ENCODE assay signal across 14 cellular contexts in the genomic region with DNA sequence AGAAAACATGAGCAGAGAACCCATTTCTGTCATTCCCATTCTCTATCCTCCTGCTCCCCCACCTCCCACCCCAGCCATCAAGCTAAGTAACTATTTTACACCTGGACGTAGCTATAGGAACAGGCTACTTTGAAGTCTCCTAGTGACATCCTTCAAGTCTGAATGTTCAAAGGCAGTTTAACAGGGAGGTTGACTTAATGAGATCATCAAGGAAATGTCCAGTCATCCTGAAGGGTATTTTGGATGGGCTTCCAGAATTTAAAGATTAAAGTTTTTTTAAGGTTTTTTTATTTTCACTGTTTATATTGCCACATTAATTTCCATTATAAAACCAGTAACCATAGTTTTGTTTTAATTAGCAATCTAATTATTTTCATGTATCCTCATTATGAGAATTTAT.
"Had no signal": no experiment of that assay in that cellular context is flagged by ENCODE, and none has a peak within 500 bp of the region (broad histone marks: within the 10 kb centered on the region; RNA-seq: fewer than 3 reads in every experiment).

No MANE protein-coding gene starts in this region.

- H3K9ac ChIP-seq: parathyroid adenoma had no signal

- H3K27ac ChIP-seq: cardiac muscle cell, lower lobe of right lung, parathyroid adenoma, sigmoid colon, spleen, stomach, thoracic aorta had no signal

- H2AFZ ChIP-seq: parathyroid adenoma had no signal

- H3K9me3 ChIP-seq: lower lobe of right lung, sigmoid colon, spleen, stomach, thoracic aorta had no signal

- H3K27me3 ChIP-seq: cardiac muscle cell, sigmoid colon, spleen, stomach had no signal

- ATAC-seq: left colon, lower lobe of right lung had no signal

- H3K4me1 ChIP-seq: lower lobe of right lung, parathyroid adenoma, sigmoid colon, spleen, stomach had no signal

- H3K4me3 ChIP-seq: cardiac muscle cell, lower lobe of right lung, sigmoid colon, spleen, stomach, thoracic aorta had no signal

- DNase-seq: activated B cell treated with CpG ODN at 0.5 μM for 24 hours; activated naive CD4-positive, alpha-beta T cell; activated naive CD8-positive, alpha-beta T cell treated with anti-CD3 and anti-CD28 coated beads, Interleukin-2, amount 10 ng/mL, durations not matched to agents 7 days and 5 days; foreskin fibroblast; left colon; lower lobe of right lung; midbrain; sigmoid colon; spleen; stomach; T-helper 2 cell had no signal
